In the genomic region with DNA sequence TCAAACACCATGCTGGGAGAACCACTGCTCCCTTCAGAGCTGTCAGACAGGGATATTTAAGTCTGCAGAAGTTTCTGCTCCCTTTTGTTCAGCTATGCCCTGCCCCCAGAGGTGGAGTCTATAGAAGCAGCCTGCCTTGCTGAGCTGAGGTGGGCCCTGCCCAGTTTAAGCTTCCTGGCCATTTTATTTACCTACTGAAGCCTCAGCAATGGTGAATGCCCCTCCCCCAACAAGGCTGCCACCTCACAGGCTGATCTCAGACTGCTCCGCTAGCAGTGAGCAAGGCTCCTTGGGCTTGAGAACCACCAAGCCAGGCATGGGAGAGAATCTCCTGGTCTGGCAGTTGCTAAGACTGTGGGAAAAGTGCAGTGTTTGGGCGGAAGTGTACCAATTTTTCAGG, we compare ENCODE assay signal across 29 cellular contexts.
"Had no signal": no experiment of that assay in that cellular context is flagged by ENCODE, and none has a peak within 500 bp of the region (broad histone marks: within the 10 kb centered on the region; RNA-seq: fewer than 3 reads in every experiment).

No MANE protein-coding gene starts in this region.

- H3K79me2 ChIP-seq: parathyroid adenoma had no signal

- H2AFZ ChIP-seq: parathyroid adenoma had no signal

- H3K27ac ChIP-seq: dorsolateral prefrontal cortex, epithelial cell of prostate, gastrocnemius medialis, lower lobe of right lung, parathyroid adenoma, suprapubic skin, transverse colon, upper lobe of right lung, uterus had no signal

- DNase-seq: dorsolateral prefrontal cortex; effector CD4-positive, alpha-beta T cell; foreskin fibroblast; gastrocnemius medialis; head of caudate nucleus; immature natural killer cell; islet precursor cell; kidney glomerular epithelial cell; left colon; left ventricle myocardium superior; lower lobe of right lung; stimulated activated CD4-positive, alpha-beta T cell treated with anti-CD3 and anti-CD28 coated beads, Interleukin-12 subunit alpha, Interleukin-12 subunit beta, amount 100 ng/mL, for 4 hours; stimulated activated CD4-positive, alpha-beta T cell treated with anti-CD3 and anti-CD28 coated beads, Interleukin-1b, Interleukin-23, amount 100 ng/mL, for 48 hours; stimulated activated CD4-positive, alpha-beta T cell treated with anti-CD3 and anti-CD28 coated beads, Interleukin-4, amount 100 ng/mL, for 1 hour; stimulated activated CD8-positive, alpha-beta memory T cell treated with anti-CD3 and anti-CD28 coated beads, Interleukin-4, amount 100 ng/mL, for 48 hours; stimulated activated naive CD4-positive, alpha-beta T cell; stimulated activated naive CD8-positive, alpha-beta T cell treated with anti-CD3 and anti-CD28 coated beads, Interleukin-15, amount 100 ng/mL, for 72 hours; transverse colon; upper lobe of right lung; uterus had no signal

- H3K4me1 Mint-ChIP-seq: immature natural killer cell, neural crest cell had no signal

- H3K27me3 ChIP-seq: gastrocnemius medialis, suprapubic skin, transverse colon, upper lobe of right lung, uterus had no signal

- H3K9ac ChIP-seq: parathyroid adenoma had no signal

- H3K9me3 ChIP-seq: gastrocnemius medialis, lower lobe of right lung, suprapubic skin, transverse colon, upper lobe of right lung, uterus had no signal

- H3K4me1 ChIP-seq: gastrocnemius medialis, lower lobe of right lung, parathyroid adenoma, suprapubic skin, transverse colon, upper lobe of right lung, uterus had no signal

- H3K36me3 ChIP-seq: gastrocnemius medialis, lower lobe of right lung, suprapubic skin, transverse colon, upper lobe of right lung, uterus had no signal

- H3K4me3 Mint-ChIP-seq: immature natural killer cell; natural killer cell treated with Interleukin-12 subunit alpha and Interleukin-12 subunit beta and Interleukin-15 and Interleukin-18, amount 100 ng/mL, for 72 hours; neural crest cell; stimulated activated naive CD8-positive, alpha-beta T cell treated with anti-CD3 and anti-CD28 coated beads, Interleukin-15, amount 100 ng/mL, for 72 hours had no signal

- H3K4me2 ChIP-seq: smooth muscle cell had no signal

- H3K4me3 ChIP-seq: dorsolateral prefrontal cortex, gastrocnemius medialis, lower lobe of right lung, smooth muscle cell, suprapubic skin, transverse colon, upper lobe of right lung, uterus had no signal

- ATAC-seq: esophagus mucosa; gastrocnemius medialis; left colon; left ventricle myocardium superior; lower lobe of right lung; natural killer cell treated with Interleukin-12 subunit alpha and Interleukin-12 subunit beta and Interleukin-15 and Interleukin-18, amount 100 ng/mL, for 72 hours; sciatic nerve; stimulated activated naive CD8-positive, alpha-beta T cell treated with anti-CD3 and anti-CD28 coated beads, Interleukin-15, amount 100 ng/mL, for 72 hours; upper lobe of right lung had no signal

- H3K27me3 Mint-ChIP-seq: natural killer cell treated with Interleukin-12 subunit alpha and Interleukin-12 subunit beta and Interleukin-15 and Interleukin-18, amount 100 ng/mL, for 72 hours; progenitor cell of endocrine pancreas; stimulated activated naive CD8-positive, alpha-beta T cell treated with anti-CD3 and anti-CD28 coated beads, Interleukin-15, amount 100 ng/mL, for 72 hours had no signal

- H3K27ac Mint-ChIP-seq: immature natural killer cell; natural killer cell treated with Interleukin-12 subunit alpha and Interleukin-12 subunit beta and Interleukin-15 and Interleukin-18, amount 100 ng/mL, for 72 hours; progenitor cell of endocrine pancreas; stimulated activated naive CD8-positive, alpha-beta T cell treated with anti-CD3 and anti-CD28 coated beads, Interleukin-15, amount 100 ng/mL, for 72 hours had no signal
